ENCODE assay signal across 28 cellular contexts in the genomic region with DNA sequence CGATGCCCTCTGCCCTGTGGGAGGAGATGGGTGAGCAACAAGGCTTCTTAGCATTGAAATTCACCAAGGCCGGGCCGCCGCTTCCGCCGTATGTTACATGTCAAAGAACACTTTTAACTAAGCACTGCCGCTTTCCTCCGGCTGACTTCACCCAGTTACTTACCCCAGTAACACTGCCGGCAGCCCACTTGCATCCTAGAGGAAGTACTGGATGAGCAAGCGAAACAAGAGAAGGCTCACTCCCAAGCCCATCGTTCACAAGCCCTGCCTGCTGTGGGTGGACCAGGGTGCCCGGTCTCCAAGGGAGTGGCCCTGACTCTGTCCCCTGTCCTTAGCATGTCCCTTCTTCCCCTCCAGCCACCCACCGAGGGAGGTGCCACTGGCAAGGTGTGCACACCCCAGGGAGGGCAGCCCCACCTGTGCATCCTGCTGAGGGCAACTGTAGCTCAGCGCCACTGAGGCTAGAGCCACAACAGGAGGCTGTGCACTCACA.
"Had no signal": no experiment of that assay in that cellular context is flagged by ENCODE, and none has a peak within 500 bp of the region (broad histone marks: within the 10 kb centered on the region; RNA-seq: fewer than 3 reads in every experiment).

No MANE protein-coding gene starts in this region.

- H3K4me1 ChIP-seq: adrenal gland had no signal

- H3K36me3 ChIP-seq: adrenal gland, MG63 had no signal

- ATAC-seq: activated T-helper 17 cell treated with anti-CD3 and anti-CD28 coated beads, Interleukin-2, amount 50 U/mL, for 72 hours; PC-3; Right ventricle myocardium inferior; T-cell had no signal

- H3K27ac Mint-ChIP-seq: activated B cell treated with CpG ODN at 0.5 μM for 24 hours; activated CD4-positive, alpha-beta T cell treated with anti-CD3 and anti-CD28 coated beads, Interleukin-2, amount 10 ng/mL, durations not matched to agents 24 days and 14 days; activated naive CD8-positive, alpha-beta T cell treated with anti-CD3 and anti-CD28 coated beads, Interleukin-2, amount 10 ng/mL, durations not matched to agents 7 days and 5 days; activated T-helper 17 cell treated with anti-CD3 and anti-CD28 coated beads, Interleukin-2, amount 50 U/mL, for 72 hours; T-cell had no signal

- H3K27me3 ChIP-seq: MG63 had no signal

- DNase-seq: activated B cell treated with CpG ODN at 0.5 μM for 24 hours; activated CD4-positive, alpha-beta T cell treated with anti-CD3 and anti-CD28 coated beads for 1 hour; activated CD4-positive, alpha-beta T cell treated with anti-CD3 and anti-CD28 coated beads, Interleukin-2, amount 10 ng/mL, durations not matched to agents 24 days and 14 days; activated CD4-positive, alpha-beta T cell treated with anti-CD3 and anti-CD28 coated beads, Interleukin-2, amount 50 U/mL, for 48 hours; activated CD8-positive, alpha-beta memory T cell treated with anti-CD3 and anti-CD28 coated beads for 24 hours; activated naive CD4-positive, alpha-beta T cell treated with anti-CD3 and anti-CD28 coated beads, Interleukin-2, amount 50 U/mL, for 16 hours; activated naive CD8-positive, alpha-beta T cell treated with anti-CD3 and anti-CD28 coated beads, Interleukin-2, amount 10 ng/mL, durations not matched to agents 7 days and 5 days; activated T-cell treated with anti-CD3 and anti-CD28 coated beads for 4 hours; activated T-cell treated with anti-CD3 and anti-CD28 coated beads, Interleukin-2, amount 50 U/mL, for 48 hours; adrenal gland; anterior cingulate cortex; MG63; NCI-H1105; NCI-H1436; NCI-H1694 treated with DMSO at 0.1 percent for 48 hours; NCI-H2029 treated with DMSO at 0.1 percent for 48 hours; NCI-H510A; NCI-H526 treated with DMSO at 0.1 percent for 48 hours; NCI-H82; NK-92 treated with Interleukin-12 subunit alpha and Interleukin-12 subunit beta, amount 100 ng/mL, for 24 hours; PC-3; RPMI8226; T-helper 2 cell; T1000 had no signal

- H3K4me1 Mint-ChIP-seq: activated B cell treated with CpG ODN at 0.5 μM for 24 hours; activated CD4-positive, alpha-beta T cell treated with anti-CD3 and anti-CD28 coated beads, Interleukin-2, amount 10 ng/mL, durations not matched to agents 24 days and 14 days; activated naive CD8-positive, alpha-beta T cell treated with anti-CD3 and anti-CD28 coated beads, Interleukin-2, amount 10 ng/mL, durations not matched to agents 7 days and 5 days; activated T-helper 17 cell treated with anti-CD3 and anti-CD28 coated beads, Interleukin-2, amount 50 U/mL, for 72 hours; T-cell had no signal

- H3K4me3 ChIP-seq: adrenal gland, MG63, SK-N-MC had no signal

- H3K9me3 ChIP-seq: adrenal gland had no signal

- H3K27ac ChIP-seq: adrenal gland, SK-N-MC had no signal

- H3K9me3 Mint-ChIP-seq: activated B cell treated with CpG ODN at 0.5 μM for 24 hours; activated CD4-positive, alpha-beta T cell treated with anti-CD3 and anti-CD28 coated beads, Interleukin-2, amount 10 ng/mL, durations not matched to agents 24 days and 14 days; activated naive CD8-positive, alpha-beta T cell treated with anti-CD3 and anti-CD28 coated beads, Interleukin-2, amount 10 ng/mL, durations not matched to agents 7 days and 5 days; activated T-helper 17 cell treated with anti-CD3 and anti-CD28 coated beads, Interleukin-2, amount 50 U/mL, for 72 hours; T-cell had no signal

- H3K36me3 Mint-ChIP-seq: activated naive CD8-positive, alpha-beta T cell treated with anti-CD3 and anti-CD28 coated beads, Interleukin-2, amount 10 ng/mL, durations not matched to agents 7 days and 5 days; T-cell had no signal

- H3K4me3 Mint-ChIP-seq: activated B cell treated with CpG ODN at 0.5 μM for 24 hours; activated CD4-positive, alpha-beta T cell treated with anti-CD3 and anti-CD28 coated beads, Interleukin-2, amount 10 ng/mL, durations not matched to agents 24 days and 14 days; activated naive CD8-positive, alpha-beta T cell treated with anti-CD3 and anti-CD28 coated beads, Interleukin-2, amount 10 ng/mL, durations not matched to agents 7 days and 5 days; activated T-helper 17 cell treated with anti-CD3 and anti-CD28 coated beads, Interleukin-2, amount 50 U/mL, for 72 hours; T-cell had no signal
